22 cellular contexts compared by ENCODE assay signal in the genomic region with DNA sequence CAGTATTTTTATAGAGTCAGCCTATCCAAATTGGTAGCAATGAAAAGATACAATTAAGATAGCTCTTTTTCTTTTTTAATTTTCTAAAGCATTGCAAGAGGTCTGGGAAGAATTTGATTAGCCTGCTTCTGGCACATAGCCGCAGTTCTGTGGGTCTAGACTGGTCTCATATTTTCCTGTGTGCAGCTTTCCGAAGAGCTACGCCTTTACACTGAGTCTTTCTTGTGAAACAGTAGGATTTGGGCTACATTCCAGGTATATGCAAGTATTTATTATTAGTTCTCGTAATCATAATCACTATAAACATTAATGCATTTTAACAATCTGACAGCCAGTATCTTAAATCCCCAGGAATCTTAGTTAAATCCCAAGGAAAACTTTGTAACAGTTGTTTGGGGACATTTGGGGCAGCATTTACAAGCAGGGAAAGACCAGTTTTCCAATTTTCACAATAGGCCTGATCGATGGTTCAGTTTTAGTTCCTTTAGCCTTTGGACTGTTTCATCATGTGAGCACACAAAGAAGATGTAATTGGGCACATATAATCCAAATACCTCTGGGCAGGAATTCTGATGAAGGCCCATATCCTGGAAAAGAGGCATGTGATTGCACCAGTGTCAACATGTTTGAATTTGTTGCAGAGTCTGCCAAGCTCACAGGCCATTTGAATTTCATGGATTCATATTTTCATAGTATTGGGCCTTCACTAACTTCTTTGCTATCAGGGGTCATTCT.
A peak's percentile ranks its signal among the peaks of the same experiment; 100 is the strongest.
DNase-seq lines count a peak whose midpoint lies in the region; ATAC-seq, FAIRE-seq and TF ChIP-seq lines count a peak whose summit lies in the region.
"Had no signal": no experiment of that assay in that cellular context is flagged by ENCODE, and none has a peak within 500 bp of the region (broad histone marks: within the 10 kb centered on the region; RNA-seq: fewer than 3 reads in every experiment).

No MANE protein-coding gene starts in this region.

- CTCF ChIA-PET in mammary epithelial cell (lab: Charles Lee; ENCODE audit: low non-redundant PET): no interaction called here
- CTCF ChIA-PET in HepG2 (lab: Yijun Ruan, JAX; ENCODE audit: low intra/inter-chr PET ratio, low total read pairs): no interaction called here

- BruUV-seq in mammary epithelial cell (replicated peaks; lab: Mats Ljungman, UMichigan): no TSS peak
- BruUV-seq in HepG2 (replicated peaks; lab: Mats Ljungman, UMichigan): no TSS peak

- H3K36me3 ChIP-seq in mammary epithelial cell (ENCODE audit: insufficient read depth, low read length): no peaks in the 10 kb centered on the region
- H3K36me3 ChIP-seq in HepG2 (replicated peaks in 1 of 2; ENCODE audit: control insufficient read depth in 1 of 2, insufficient read depth in 2 of 2, low read length in 2 of 2): no peaks in the 10 kb centered on the region
- H3K36me3 ChIP-seq in HAP-1 (replicated peaks): no peaks in the 10 kb centered on the region
- no peaks in the 10 kb centered on the region for H3K36me3 ChIP-seq in left lung
- H3K36me3 ChIP-seq: BLaER1 had no signal

- TF ChIP-seq POLR2A in HepG2 (IDR thresholded peaks at IDR 0.05; ENCODE audit: insufficient read depth in 1 of 2, low read depth in 2 of 2, low read length in 2 of 2): no peak

- H3K4me3 ChIP-seq in mammary epithelial cell (replicated peaks in 1 of 3; ENCODE audit: insufficient read depth in 1 of 3, low read depth in 2 of 3, low read length in 3 of 3) (no peak overlapping the region), fibroblast of the aortic adventitia (ENCODE audit: low read depth, low read length) (no peak overlapping the region), HepG2 (replicated peaks in 1 of 3; ENCODE audit: insufficient read depth in 1 of 3, low read depth in 2 of 3, low read length in 3 of 3) (no peak overlapping the region), HAP-1 (no peak overlapping the region), left lung (no peak overlapping the region)
- H3K4me3 ChIP-seq: BLaER1, PC-9 had no signal

- no peaks in the 10 kb centered on the region for H3K79me2 ChIP-seq in mammary epithelial cell (ENCODE audit: insufficient read depth, low read length)
- no peaks in the 10 kb centered on the region for H3K79me2 ChIP-seq in HepG2 (ENCODE audit: insufficient read depth, low read length)

- no peak overlapping the region for H3K27ac ChIP-seq in mammary epithelial cell (ENCODE audit: insufficient read depth, low read depth, low read length)
- H3K27ac ChIP-seq in HepG2 (ENCODE audit: extremely low read length, insufficient read depth, low read length): no peak overlapping the region
- H3K27ac ChIP-seq in left lung: no peak overlapping the region
- H3K27ac ChIP-seq: BLaER1, PC-9 had no signal

- H3K4me1 ChIP-seq in mammary epithelial cell (ENCODE audit: insufficient read depth, low read length) (peaks cover 12% of the 10 kb centered on the region), HepG2 (ENCODE audit: insufficient read depth, low read length) (no peaks in the 10 kb centered on the region), HAP-1 (no peaks in the 10 kb centered on the region), left lung (no peaks in the 10 kb centered on the region)
- H3K4me1 ChIP-seq: BLaER1, Caco-2 had no signal

- no peak for FAIRE-seq in HepG2 (lab: Jason Lieb, UNC)

- dilution Hi-C loops in mammary epithelial cell (cut with HindIII; ENCODE audit: low sequenced_read_pairs): no loop called here

- no peak for TF ChIP-seq EP300 in HepG2 (IDR thresholded peaks at IDR 0.05; ENCODE audit: low read depth in 2 of 2, low read length in 2 of 2)
- no peak for TF ChIP-seq EP300 in HepG2 (CRISPR knock-in tag; IDR thresholded peaks at IDR 0.05; ENCODE audit: borderline replicate concordance)

- H4K20me1 ChIP-seq in mammary epithelial cell (ENCODE audit: insufficient read depth, low read length) (no peaks in the 10 kb centered on the region), HepG2 (ENCODE audit: insufficient read depth, low read length) (no peaks in the 10 kb centered on the region)
- H4K20me1 ChIP-seq: BLaER1 had no signal

- H3K4me2 ChIP-seq in mammary epithelial cell (ENCODE audit: insufficient read depth, low read depth, low read length) (peak overlapping the region; percentile 38), HepG2 (ENCODE audit: low read depth, low read length) (no peak overlapping the region)
- H3K4me2 ChIP-seq: BLaER1, PC-9 had no signal

- TF ChIP-seq CTCF in mammary epithelial cell (conservative IDR thresholded peaks at IDR 0.05 in 1 of 2, IDR thresholded peaks at IDR 0.05 in 1 of 2; ENCODE audit: extremely low read depth in 1 of 2, insufficient read depth in 1 of 2, low read depth in 1 of 2, low read length in 2 of 2) (no peak), fibroblast of the aortic adventitia (IDR thresholded peaks at IDR 0.05; ENCODE audit: insufficient read depth, low read length) (no peak), HepG2 (CRISPR knock-in tag; IDR thresholded peaks at IDR 0.05) (no peak), left lung (IDR thresholded peaks at IDR 0.05) (no peak)

- POLR2A ChIA-PET in HepG2 (lab: Yijun Ruan, JAX): no interaction called here

- WGBS in mammary epithelial cell (ENCODE audit: low coverage, missing lambda C conversion rate): 100% methylated on average over 5 of the region's 5 CpGs
- 27% methylated on average over 5 of the region's 5 CpGs for WGBS in HepG2 (ENCODE audit: low lambda C conversion rate)

- H3K9ac ChIP-seq in mammary epithelial cell (ENCODE audit: insufficient read depth, low read length) (no peak overlapping the region), HepG2 (ENCODE audit: insufficient read depth, low read depth, low read length) (no peak overlapping the region)
- H3K9ac ChIP-seq: BLaER1 had no signal

- TF ChIP-seq RAD21 in HepG2 (CRISPR knock-in tag; IDR thresholded peaks at IDR 0.05): no peak

- DNase-seq in mammary epithelial cell (peak; percentile 2), fibroblast of the aortic adventitia (ENCODE audit: low read depth) (peak; percentile 17), HepG2 (ENCODE audit: low spot score) (no peak), HAP-1 (ENCODE audit: low spot score in 2 of 2) (no peak), retina (no peak), left lung (no peak)
- DNase-seq: Caco-2; CD4-positive, alpha-beta T cell; DMS 273 treated with DMSO at 0.1 percent for 48 hours; DMS79 treated with DMSO at 0.1 percent for 48 hours; MM.1S; NCI-H1048; NCI-H1417 treated with DMSO at 0.1 percent for 48 hours; NCI-H187 treated with DMSO at 0.1 percent for 48 hours; NCI-H2227 treated with DMSO at 0.1 percent for 48 hours; NCI-H510A; NCI-H748 treated with DMSO at 0.1 percent for 48 hours; RPMI8226; SHP77 treated with DMSO at 0.1 percent for 48 hours had no signal

- H2AFZ ChIP-seq in mammary epithelial cell (ENCODE audit: low read depth, low read length) (peak overlapping the region; percentile 57), HepG2 (ENCODE audit: low read length) (no peak overlapping the region)
- H2AFZ ChIP-seq: PC-9 had no signal

- no peak for ATAC-seq in HepG2
- ATAC-seq in HG02970 (IDR thresholded peaks at IDR 0.05; ENCODE audit: low FRiP score, unreplicated experiment): no peak
- no peak for ATAC-seq in left lung

- in situ Hi-C loops in mammary epithelial cell (cut with MboI; ENCODE audit: low sequenced_read_pairs in 2 of 2) (no loop called here), HepG2 (cut with HindIII; ENCODE audit: extremely low pct_ligation_motif_present, low pct_unique_long_range_greater_than_20kb) (no loop called here), HAP-1 (cut with MboI; ENCODE audit: low sequenced_read_pairs) (no loop called here)

- H3K27me3 ChIP-seq in mammary epithelial cell (ENCODE audit: insufficient read depth, low read length) (no peaks in the 10 kb centered on the region), HepG2 (ENCODE audit: control insufficient read depth in 1 of 2, insufficient read depth in 2 of 2, low read length in 2 of 2) (no peaks in the 10 kb centered on the region), HAP-1 (ENCODE audit: low read depth) (no peaks in the 10 kb centered on the region), left lung (no peaks in the 10 kb centered on the region)
- H3K27me3 ChIP-seq: BLaER1 had no signal

- intact Hi-C loops in mammary epithelial cell (cut with micrococcal nuclease) (no loop called here), HepG2 (cut with micrococcal nuclease; ENCODE audit: unreplicated experiment) (no loop called here), left lung (cut with DNase I) (no loop called here)

- H3K9me3 ChIP-seq in mammary epithelial cell (replicated peaks; ENCODE audit: insufficient read depth, low read length) (no peaks in the 10 kb centered on the region), HepG2 (ENCODE audit: low read length) (peaks cover 45% of the 10 kb centered on the region; the same call in 1 of the 2 replicates), HAP-1 (no peaks in the 10 kb centered on the region), left lung (peaks cover 0 to 7% of the 10 kb centered on the region in 2 donors)

TF ChIP-seq in HepG2, 621 proteins besides CTCF, POLR2A, EP300 and RAD21:
- 0 out of 2 replicates have a peak, but pooled peaks have one; percentile 20 for TF ChIP-seq HNF4A (CRISPR knock-in tag; IDR thresholded peaks at IDR 0.05)
- TF ChIP-seq, protein P1, sequence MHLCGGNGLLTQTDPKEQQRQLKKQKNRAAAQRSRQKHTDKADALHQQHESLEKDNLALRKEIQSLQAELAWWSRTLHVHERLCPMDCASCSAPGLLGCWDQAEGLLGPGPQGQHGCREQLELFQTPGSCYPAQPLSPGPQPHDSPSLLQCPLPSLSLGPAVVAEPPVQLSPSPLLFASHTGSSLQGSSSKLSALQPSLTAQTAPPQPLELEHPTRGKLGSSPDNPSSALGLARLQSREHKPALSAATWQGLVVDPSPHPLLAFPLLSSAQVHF (CRISPR knock-in tag; IDR thresholded peaks at IDR 0.05): no peak
TF ChIP-seq in HepG2: peak in this region for 1.

Comparison
In these comparisons a context has a peak if more than half of its experiments do, and no peak if none do; other contexts are left out.
1. DNase-seq: peak in mammary epithelial cell (single experiment) and fibroblast of the aortic adventitia (single experiment); none in HepG2 (single experiment), HAP-1 (0 of 2), retina (single experiment) and left lung (0 of 2).